In genomic region chr22:36455571-36456458, GRCh38 we compare ENCODE assay signal across 8 cellular contexts.
A peak's percentile ranks its signal among the peaks of the same experiment; 100 is the strongest.
DNase-seq lines count a peak whose midpoint lies in the region; ATAC-seq and TF ChIP-seq lines count a peak whose summit lies in the region.

No MANE protein-coding gene starts in this region.

- no peak for TF ChIP-seq CTCF in neutrophil (IDR thresholded peaks at IDR 0.05)

- H3K9me3 Mint-ChIP-seq in effector memory CD8-positive, alpha-beta T cell = no peaks in the 10 kb centered on the region

- H3K27me3 ChIP-seq in neutrophil = no peaks in the 10 kb centered on the region

- H3K4me3 ChIP-seq in neutrophil (ENCODE audit: low read depth in 1 of 2, low read length in 1 of 2) = peak overlapping the region; percentile 77 to 89

- H3K27ac ChIP-seq in neutrophil = peak overlapping the region; percentile 99

- H3K36me3 ChIP-seq in neutrophil = no peaks in the 10 kb centered on the region

- no peaks in the 10 kb centered on the region for H3K27me3 Mint-ChIP-seq in effector memory CD8-positive, alpha-beta T cell

- no peaks in the 10 kb centered on the region for H3K9me3 ChIP-seq in neutrophil

- H3K4me1 Mint-ChIP-seq in effector memory CD8-positive, alpha-beta T cell (ENCODE audit: low read depth in 2 of 2) = peaks cover 35 to 44% of the 10 kb centered on the region in 2 donors

- peaks cover 64 to 77% of the 10 kb centered on the region in 2 experiments for H3K4me1 ChIP-seq in neutrophil (ENCODE audit: control insufficient read depth in 1 of 2, insufficient read depth in 1 of 2, low read depth in 1 of 2, low read length in 1 of 2)

- peak overlapping the region; percentile 65 to 96 for H3K27ac Mint-ChIP-seq in effector memory CD8-positive, alpha-beta T cell

- no peak for ATAC-seq in effector memory CD8-positive, alpha-beta T cell (replicated peaks)
- no peak for ATAC-seq in HG03457 (IDR thresholded peaks at IDR 0.05; ENCODE audit: unreplicated experiment)

- H3K4me3 Mint-ChIP-seq in effector memory CD8-positive, alpha-beta T cell = peak overlapping the region; percentile 49 to 78

- DNase-seq in D341Med (ENCODE audit: low spot score) = peak; percentile 17
- DNase-seq in NCI-H187 treated with DMSO at 0.1 percent for 48 hours (lab: John Stamatoyannopoulos, UW) = peak; percentile 15
- no peak for DNase-seq in effector memory CD8-positive, alpha-beta T cell
- DNase-seq in HK-2 (ENCODE audit: unreplicated experiment) = no peak
- no peak for DNase-seq in NCI-H748 (lab: John Stamatoyannopoulos, UW; ENCODE audit: unreplicated experiment)
- DNase-seq in MV-4-11 (lab: John Stamatoyannopoulos, UW) = no peak

- H3K36me3 Mint-ChIP-seq in effector memory CD8-positive, alpha-beta T cell (ENCODE audit: insufficient read depth) = peaks cover 20% of the 10 kb centered on the region

Comparison
In these comparisons a context has a peak if more than half of its experiments do, and no peak if none do; other contexts are left out.
1. DNase-seq: peak in D341Med (single experiment) and NCI-H187 treated with DMSO at 0.1 percent for 48 hours (single experiment); none in effector memory CD8-positive, alpha-beta T cell (0 of 3), HK-2 (single experiment), NCI-H748 (single experiment) and MV-4-11 (single experiment).